In genomic region chr3:23202921-23203650, GRCh38 we compare ENCODE assay signal across 8 cellular contexts. TPM values are rescaled to one million over a fixed set of nuclear protein-coding genes. Genes with fewer than 3 reads are reported as not detected.
DNase-seq lines count a peak whose midpoint lies in the region; ATAC-seq and TF ChIP-seq lines count a peak whose summit lies in the region.

UBE2E2 (plus strand) TSS chr3:23203327.

- H3K4me3 Mint-ChIP-seq in endothelial cell (ENCODE audit: unreplicated experiment), result peak within 1 kb of the TSS; percentile 98

- ATAC-seq in GM18520 (IDR thresholded peaks at IDR 0.05; ENCODE audit: unreplicated experiment) (peak; percentile 54), HG02981 (IDR thresholded peaks at IDR 0.05; ENCODE audit: unreplicated experiment) (peak; percentile 66)

- peak; percentile 33 for DNase-seq in A172 (ENCODE audit: low spot score)
- peak; percentile 7 for DNase-seq in NCI-H345 treated with DMSO at 0.1 percent for 48 hours (lab: John Stamatoyannopoulos, UW; ENCODE audit: unreplicated experiment)
- DNase-seq in activated CD8-positive, alpha-beta memory T cell treated with anti-CD3 and anti-CD28 coated beads, Interleukin-2, amount 50 U/mL, for 4 hours, result peak; percentile 65
- DNase-seq in endothelial cell (ENCODE audit: low spot score), result peak; percentile 79
- DNase-seq in mesenteric fat pad (ENCODE audit: low spot score), result peak; percentile 92
- peak; percentile 26 to 44 for DNase-seq in stimulated activated CD8-positive, alpha-beta memory T cell treated with anti-CD3 and anti-CD28 coated beads, Interleukin-15, amount 100 ng/mL, for 48 hours (ENCODE audit: low read depth in 2 of 2)

- peaks cover 4% of the 10 kb centered on the region for H3K36me3 Mint-ChIP-seq in endothelial cell (ENCODE audit: low read depth, unreplicated experiment)

- TF ChIP-seq CTCF in endothelial cell (IDR thresholded peaks at IDR 0.05; ENCODE audit: unreplicated experiment), result no peak

- no peaks in the 10 kb centered on the region for H3K9me3 Mint-ChIP-seq in endothelial cell (ENCODE audit: unreplicated experiment)

- peaks cover 16% of the 10 kb centered on the region for H3K4me1 Mint-ChIP-seq in endothelial cell (ENCODE audit: unreplicated experiment)

- H3K27me3 Mint-ChIP-seq in endothelial cell (ENCODE audit: unreplicated experiment), result peaks cover 9% of the 10 kb centered on the region

- peak within 1 kb of the TSS; percentile 89 for H3K27ac Mint-ChIP-seq in endothelial cell (ENCODE audit: unreplicated experiment)

RNA-seq across cellular contexts. Expression of gene UBE2E2, which starts in this region (rescaled TPM):
- total RNA-seq in A172 (2014; rRNA removed; shearing (Covaris generic)), result 9.5 and 11.0 TPM in 2 replicates
- total RNA-seq in endothelial cell (ENCODE audit: unreplicated experiment) (46.9 TPM), mesenteric fat pad (64.6 TPM)

Comparison
In these comparisons a context has a peak if more than half of its experiments do, and no peak if none do; other contexts are left out.
1. Peak in every context shown above with its lines: DNase-seq and ATAC-seq.
2. DNase-seq: peak in every context shown above with its lines; median percentile 92 in mesenteric fat pad; 79 in endothelial cell; 65 in activated CD8-positive, alpha-beta memory T cell treated with anti-CD3 and anti-CD28 coated beads, Interleukin-2, amount 50 U/mL, for 4 hours; 35 in stimulated activated CD8-positive, alpha-beta memory T cell treated with anti-CD3 and anti-CD28 coated beads, Interleukin-15, amount 100 ng/mL, for 48 hours; 33 in A172; 7 in NCI-H345 treated with DMSO at 0.1 percent for 48 hours.